ENCODE assay signal across 21 cellular contexts in the genomic region with DNA sequence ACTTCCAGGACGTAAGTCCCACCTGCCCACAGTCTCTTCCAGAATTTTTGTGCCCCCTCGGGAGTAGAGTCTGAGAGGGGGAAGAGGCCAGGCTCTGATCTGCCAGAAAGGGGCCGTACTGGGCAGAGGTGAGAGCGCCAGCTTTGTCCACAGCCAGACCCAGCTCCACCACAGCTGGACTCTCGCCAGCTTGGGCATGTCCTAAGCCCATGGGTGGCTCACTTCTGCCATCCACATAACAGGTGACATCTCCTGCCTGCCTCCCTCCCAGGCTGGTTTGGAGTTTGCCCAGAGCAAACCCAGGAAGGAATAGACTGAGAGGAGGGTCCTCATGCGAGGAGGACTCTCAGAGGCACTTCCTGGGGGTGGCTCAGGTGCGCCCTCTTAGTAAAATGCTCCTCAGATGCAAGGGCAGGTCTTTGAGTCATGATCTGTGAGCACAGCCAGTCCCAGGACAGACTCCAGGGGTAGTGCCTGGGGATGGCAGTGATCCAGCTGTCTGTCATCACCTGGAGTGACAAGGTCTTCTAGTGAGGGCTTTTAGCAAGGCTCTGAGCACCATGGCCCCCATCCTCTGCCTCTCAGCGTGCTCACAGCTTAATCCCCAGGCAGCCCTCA.
DNase-seq lines count a peak whose midpoint lies in the region; ATAC-seq and TF ChIP-seq lines count a peak whose summit lies in the region.
"Had no signal": no experiment of that assay in that cellular context is flagged by ENCODE, and none has a peak within 500 bp of the region (broad histone marks: within the 10 kb centered on the region; RNA-seq: fewer than 3 reads in every experiment).

No MANE protein-coding gene starts in this region.

- intact Hi-C loops in OCI-LY7 (cut with micrococcal nuclease; ENCODE audit: unreplicated experiment) (no loop called here), left ventricle myocardium inferior (cut with micrococcal nuclease) (no loop called here), esophagus squamous epithelium (cut with DNase I) (no loop called here)

- H3K4me3 ChIP-seq in OCI-LY7 (ENCODE audit: low read depth, low read length, poor library complexity, severe bottlenecking) (no peak overlapping the region), choroid plexus epithelial cell (ENCODE audit: low read depth, low read length) (no peak overlapping the region), left ventricle myocardium inferior (no peak overlapping the region), esophagus squamous epithelium (no peak overlapping the region)
- H3K4me3 ChIP-seq: esophagus muscularis mucosa, PC-9 had no signal

- CTCF ChIA-PET in OCI-LY7 (lab: Charles Lee; ENCODE audit: unreplicated experiment), result no interaction called here

- BruUV-seq in OCI-LY7 (replicated peaks; lab: Mats Ljungman, UMichigan), result no TSS peak

- H3K27ac ChIP-seq in OCI-LY7 (ENCODE audit: low read depth, low read length, poor library complexity, severe bottlenecking) (no peak overlapping the region), left ventricle myocardium inferior (replicated peaks) (peak overlapping the region; percentile 37), esophagus squamous epithelium (peak overlapping the region in 2 of 4 donors; percentile 74 to 76)
- H3K27ac ChIP-seq: esophagus muscularis mucosa, parathyroid adenoma, PC-9 had no signal

- H4K20me1 ChIP-seq in OCI-LY7 (ENCODE audit: insufficient read depth, low read length), result no peaks in the 10 kb centered on the region

- TF ChIP-seq CTCF in OCI-LY7 (conservative IDR thresholded peaks at IDR 0.05; ENCODE audit: low read length) (peak; percentile 23; the same call in 1 of the 2 replicates), choroid plexus epithelial cell (conservative IDR thresholded peaks at IDR 0.05; ENCODE audit: low read depth, low read length) (no peak), left ventricle myocardium inferior (IDR thresholded peaks at IDR 0.05; ENCODE audit: borderline replicate concordance) (no peak), esophagus squamous epithelium (IDR thresholded peaks at IDR 0.05) (no peak)

- DNase-seq in OCI-LY7 (ENCODE audit: low spot score) (no peak), choroid plexus epithelial cell (ENCODE audit: low read depth) (peak; percentile 11), left ventricle myocardium inferior (peak; percentile 71), renal cortical epithelial cell (ENCODE audit: low read depth) (peak; percentile 15), MV-4-11 (lab: John Stamatoyannopoulos, UW) (no peak), esophagus squamous epithelium (lab: John Stamatoyannopoulos, UW) (no peak)
- DNase-seq: activated CD4-positive, alpha-beta T cell treated with anti-CD3 and anti-CD28 coated beads for 36 hours; activated naive CD4-positive, alpha-beta T cell treated with anti-CD3 and anti-CD28 coated beads, Interleukin-2, amount 50 U/mL, for 16 hours; activated T-cell treated with anti-CD3 and anti-CD28 coated beads, Interleukin-2, amount 50 U/mL, for 48 hours; anterior cingulate cortex; effector CD4-positive, alpha-beta T cell; HCEC 1CT; left colon; NCI-H1048; NCI-H187; NCI-H226; NCI-H774 had no signal

- H3K9me2 ChIP-seq in OCI-LY7 (ENCODE audit: insufficient read depth, low read length), result no peaks in the 10 kb centered on the region

- ATAC-seq in GM18858 (IDR thresholded peaks at IDR 0.05; ENCODE audit: unreplicated experiment), result no peak
- ATAC-seq: activated CD4-positive, alpha-beta T cell treated with anti-CD3 and anti-CD28 coated beads for 36 hours; left colon had no signal

- H3K36me3 ChIP-seq in OCI-LY7 (ENCODE audit: insufficient read depth, low read length), result no peaks in the 10 kb centered on the region
- peaks cover 5% of the 10 kb centered on the region for H3K36me3 ChIP-seq in left ventricle myocardium inferior
- H3K36me3 ChIP-seq in esophagus squamous epithelium, result no peaks in the 10 kb centered on the region
- H3K36me3 ChIP-seq: esophagus muscularis mucosa had no signal

- no peaks in the 10 kb centered on the region for H3K79me2 ChIP-seq in OCI-LY7 (ENCODE audit: insufficient read depth, low read depth, low read length)

- TF ChIP-seq POLR2A in esophagus squamous epithelium (IDR thresholded peaks at IDR 0.05), result no peak

- POLR2A ChIA-PET in OCI-LY7 (lab: Charles Lee), result interaction anchor here (0.6 kb wide), 1 partner anchor 363 kb away, joined by 6 read pairs; no protein-coding TSS in a partner anchor

- H3K9me3 ChIP-seq in OCI-LY7 (ENCODE audit: low read length) (no peaks in the 10 kb centered on the region), left ventricle myocardium inferior (replicated peaks) (no peaks in the 10 kb centered on the region), esophagus squamous epithelium (no peaks in the 10 kb centered on the region)
- H3K9me3 ChIP-seq: esophagus muscularis mucosa had no signal

- 63% methylated on average over 5 of the region's 8 CpGs; no CpG with 5 or more reads in 1 of the 2 donors for WGBS in esophagus squamous epithelium, 2 donors

- no peaks in the 10 kb centered on the region for H3K4me1 ChIP-seq in OCI-LY7 (ENCODE audit: insufficient read depth, low read length, poor library complexity, severe bottlenecking)
- peaks cover 24% of the 10 kb centered on the region for H3K4me1 ChIP-seq in left ventricle myocardium inferior
- peaks cover 36 to 64% (median 37%) of the 10 kb centered on the region in 3 donors for H3K4me1 ChIP-seq in esophagus squamous epithelium
- H3K4me1 ChIP-seq: parathyroid adenoma had no signal

- no peak overlapping the region for H3K4me2 ChIP-seq in OCI-LY7 (ENCODE audit: low read length)
- H3K4me2 ChIP-seq: PC-9 had no signal

- H2AFZ ChIP-seq in OCI-LY7 (ENCODE audit: low read length), result no peak overlapping the region
- H2AFZ ChIP-seq: parathyroid adenoma, PC-9 had no signal

- H3K27me3 ChIP-seq in left ventricle myocardium inferior (ENCODE audit: low read depth), result no peaks in the 10 kb centered on the region
- H3K27me3 ChIP-seq in esophagus squamous epithelium, result no peaks in the 10 kb centered on the region
- H3K27me3 ChIP-seq: esophagus muscularis mucosa had no signal

Comparison
In these comparisons a context has a peak if more than half of its experiments do, and no peak if none do; other contexts are left out.
1. DNase-seq: peak in choroid plexus epithelial cell (single experiment), left ventricle myocardium inferior (single experiment) and renal cortical epithelial cell (single experiment); none in OCI-LY7 (single experiment), MV-4-11 (single experiment) and esophagus squamous epithelium (single experiment).